ENCODE assay signal across 15 cellular contexts in genomic region chr3:46966811-46967210, GRCh38. TPM values are rescaled to one million over a fixed set of nuclear protein-coding genes. Genes with fewer than 3 reads are reported as not detected.
DNase-seq lines count a peak whose midpoint lies in the region; ATAC-seq and TF ChIP-seq lines count a peak whose summit lies in the region.
"Had no signal": no experiment of that assay in that cellular context is flagged by ENCODE, and none has a peak within 500 bp of the region (broad histone marks: within the 10 kb centered on the region; RNA-seq: fewer than 3 reads in every experiment).

No MANE protein-coding gene starts in this region.

- DNase-seq in Right ventricle myocardium inferior (ENCODE audit: missing footprints) = peak; percentile 7
- DNase-seq in Right ventricle myocardium superior = no peak
- peak; percentile 85 for DNase-seq in mesendoderm
- DNase-seq in NCI-H748 treated with DMSO at 0.1 percent for 48 hours (lab: John Stamatoyannopoulos, UW) = no peak
- no peak for DNase-seq in neural progenitor cell (ENCODE audit: low spot score)
- no peak for DNase-seq in T1000 (lab: John Stamatoyannopoulos, UW)
- DNase-seq: cortex of kidney; IMR-90; stimulated activated CD4-positive, alpha-beta T cell treated with anti-CD3 and anti-CD28 coated beads, Interleukin-12 subunit alpha, Interleukin-12 subunit beta, amount 100 ng/mL, for 4 hours; stimulated activated naive CD4-positive, alpha-beta T cell had no signal

- H2BK15ac ChIP-seq in mesendoderm (replicated peaks; ENCODE audit: low read depth) = no peak overlapping the region

- no peak for TF ChIP-seq CTCF in neural progenitor cell (IDR thresholded peaks at IDR 0.05)

- H2BK5ac ChIP-seq in mesendoderm (ENCODE audit: low read length) = no peak overlapping the region

- H3K36me3 ChIP-seq in mesendoderm (ENCODE audit: control insufficient read depth, insufficient read depth, low read length) (peaks cover 7% of the 10 kb centered on the region), neural progenitor cell (no peaks in the 10 kb centered on the region)

- H3K56ac ChIP-seq in mesendoderm (ENCODE audit: low read length) = peak overlapping the region; percentile 49

- no peak overlapping the region for H3K9ac ChIP-seq in mesendoderm (ENCODE audit: low read length)
- no peak overlapping the region for H3K9ac ChIP-seq in neural progenitor cell
- H3K9ac ChIP-seq: BLaER1 treated with 17β-estradiol and CSF1 and Interleukin-3, amounts not matched to agents 10 nM and 100 nM had no signal

- ATAC-seq in Right ventricle myocardium inferior = no peak
- ATAC-seq in Right ventricle myocardium superior (ENCODE audit: poor library complexity) = no peak
- peak; percentile 33 for ATAC-seq in activated T-helper 17 cell treated with anti-CD3 and anti-CD28 coated beads, Interleukin-2, amount 50 U/mL, for 72 hours (replicated peaks)
- ATAC-seq in HG02678 (IDR thresholded peaks at IDR 0.05; ENCODE audit: unreplicated experiment) = no peak
- ATAC-seq: heart left ventricle had no signal

- H3K9me3 Mint-ChIP-seq in activated T-helper 17 cell treated with anti-CD3 and anti-CD28 coated beads, Interleukin-2, amount 50 U/mL, for 72 hours = no peaks in the 10 kb centered on the region
- peaks cover 10% of the 10 kb centered on the region for H3K9me3 Mint-ChIP-seq in neural progenitor cell

- H3K27ac Mint-ChIP-seq in activated T-helper 17 cell treated with anti-CD3 and anti-CD28 coated beads, Interleukin-2, amount 50 U/mL, for 72 hours = peak overlapping the region; percentile 80
- H3K27ac Mint-ChIP-seq in neural progenitor cell = no peak overlapping the region

- peaks cover 7% of the 10 kb centered on the region for H3K9me3 ChIP-seq in neural progenitor cell (ENCODE audit: low read depth)
- H3K9me3 ChIP-seq: heart left ventricle, SJSA1 had no signal

- H3K23ac ChIP-seq in mesendoderm (ENCODE audit: low read length) = no peak overlapping the region

- H2AK5ac ChIP-seq in mesendoderm (ENCODE audit: low read length) = no peak overlapping the region

- intact Hi-C loops in Right ventricle myocardium inferior (cut with DNase I) = no loop called here
- intact Hi-C loops in Right ventricle myocardium superior (cut with DNase I) = no loop called here

- no peaks in the 10 kb centered on the region for H3K27me3 ChIP-seq in mesendoderm (ENCODE audit: insufficient read depth, low read length, poor library complexity)
- no peaks in the 10 kb centered on the region for H3K27me3 ChIP-seq in neural progenitor cell
- H3K27me3 ChIP-seq: BLaER1 treated with 17β-estradiol and CSF1 and Interleukin-3, amounts not matched to agents 10 nM and 100 nM; heart left ventricle; SJSA1 had no signal

- H3K79me1 ChIP-seq in mesendoderm (ENCODE audit: low read length) = peaks cover 39% of the 10 kb centered on the region

- H3K4me3 Mint-ChIP-seq in activated T-helper 17 cell treated with anti-CD3 and anti-CD28 coated beads, Interleukin-2, amount 50 U/mL, for 72 hours = peak overlapping the region; percentile 36
- no peak overlapping the region for H3K4me3 Mint-ChIP-seq in neural progenitor cell

- peaks cover 73% of the 10 kb centered on the region for H3K36me3 Mint-ChIP-seq in activated T-helper 17 cell treated with anti-CD3 and anti-CD28 coated beads, Interleukin-2, amount 50 U/mL, for 72 hours (ENCODE audit: low read depth)
- peaks cover 31% of the 10 kb centered on the region for H3K36me3 Mint-ChIP-seq in neural progenitor cell

- H3K4me2 ChIP-seq in mesendoderm (ENCODE audit: low read length) (no peak overlapping the region), neural progenitor cell (no peak overlapping the region)

- H3K4me1 ChIP-seq in mesendoderm (ENCODE audit: control insufficient read depth, low read depth, low read length) = peaks cover 5% of the 10 kb centered on the region
- no peaks in the 10 kb centered on the region for H3K4me1 ChIP-seq in neural progenitor cell
- H3K4me1 ChIP-seq: SJSA1 had no signal

- H4K20me1 ChIP-seq in neural progenitor cell (ENCODE audit: low read depth) = peaks cover 56% of the 10 kb centered on the region

- peaks cover 55% of the 10 kb centered on the region for H3K4me1 Mint-ChIP-seq in activated T-helper 17 cell treated with anti-CD3 and anti-CD28 coated beads, Interleukin-2, amount 50 U/mL, for 72 hours
- H3K4me1 Mint-ChIP-seq in neural progenitor cell = peaks cover under 1% of the 10 kb centered on the region

- H3K79me2 ChIP-seq in mesendoderm (ENCODE audit: control insufficient read depth, insufficient read depth, low read length) (peaks cover 77% of the 10 kb centered on the region), neural progenitor cell (ENCODE audit: low read depth) (peaks cover 86% of the 10 kb centered on the region)

- H3K18ac ChIP-seq in mesendoderm (ENCODE audit: low read length) = no peak overlapping the region

- H2BK120ac ChIP-seq in mesendoderm (ENCODE audit: low read depth, low read length) = no peak overlapping the region

- no peaks in the 10 kb centered on the region for H3K27me3 Mint-ChIP-seq in activated T-helper 17 cell treated with anti-CD3 and anti-CD28 coated beads, Interleukin-2, amount 50 U/mL, for 72 hours
- peaks cover 5% of the 10 kb centered on the region for H3K27me3 Mint-ChIP-seq in neural progenitor cell (ENCODE audit: insufficient read depth, low read depth)

- H3K4ac ChIP-seq in mesendoderm (ENCODE audit: low read depth, low read length) = no peak overlapping the region

- no peak overlapping the region for H2AFZ ChIP-seq in neural progenitor cell (replicated peaks)

- no peak overlapping the region for H3K27ac ChIP-seq in mesendoderm (ENCODE audit: low read depth, low read length)
- H3K27ac ChIP-seq in neural progenitor cell = no peak overlapping the region
- H3K27ac ChIP-seq: heart left ventricle, SJSA1 had no signal

- WGBS in mesendoderm (ENCODE audit: extremely low coverage, insufficient coverage, low lambda C conversion rate) = no CpG with 5 or more reads among the region's 5 CpGs

- no peak overlapping the region for H3K4me3 ChIP-seq in mesendoderm (ENCODE audit: low read length)
- H3K4me3 ChIP-seq in neural progenitor cell = no peak overlapping the region
- H3K4me3 ChIP-seq: BLaER1 treated with 17β-estradiol and CSF1 and Interleukin-3, amounts not matched to agents 10 nM and 100 nM; heart left ventricle; SJSA1 had no signal

- H4K8ac ChIP-seq in mesendoderm (ENCODE audit: low read depth, low read length) = no peak overlapping the region

- no peaks in the 10 kb centered on the region for H3F3A ChIP-seq in neural progenitor cell (ENCODE audit: low read depth)

- no peak overlapping the region for H4K5ac ChIP-seq in mesendoderm (ENCODE audit: low read length)

RNA-seq across cellular contexts. Expression of gene CCDC12, which starts 9.7 kb away (rescaled TPM):
- total RNA-seq in Right ventricle myocardium inferior = 26.3 TPM
- total RNA-seq in Right ventricle myocardium superior = 29.2 TPM
- total RNA-seq in activated T-helper 17 cell treated with anti-CD3 and anti-CD28 coated beads, Interleukin-2, amount 50 U/mL, for 72 hours = 10 to 100 TPM; 46.9 to 59.8 TPM
- polyA plus RNA-seq in mesendoderm (2013, experiment 1 of 2) = 49.1 TPM
- polyA plus RNA-seq in mesendoderm (2013, experiment 2 of 2) = 48.9 TPM
- 17.9 and 44.0 TPM in 2 replicates for total RNA-seq in neural progenitor cell (ENCODE audit: low replicate concordance)

RNA-seq across cellular contexts. Expression of gene NBEAL2, which starts 12.7 kb away (rescaled TPM):
- total RNA-seq in Right ventricle myocardium inferior = 14.5 TPM
- total RNA-seq in Right ventricle myocardium superior = 11.7 TPM
- total RNA-seq in activated T-helper 17 cell treated with anti-CD3 and anti-CD28 coated beads, Interleukin-2, amount 50 U/mL, for 72 hours = 100 to 1,000 TPM; 140 to 169 TPM
- 11.0 TPM for polyA plus RNA-seq in mesendoderm (2013, experiment 1 of 2)
- polyA plus RNA-seq in mesendoderm (2013, experiment 2 of 2) = 11.0 TPM
- 6.3 and 19.1 TPM in 2 replicates for total RNA-seq in neural progenitor cell (ENCODE audit: low replicate concordance)

Comparison
In these comparisons a context has a peak if more than half of its experiments do, and no peak if none do; other contexts are left out.
1. DNase-seq: peak in Right ventricle myocardium inferior (single experiment) and mesendoderm (single experiment); none in Right ventricle myocardium superior (single experiment), NCI-H748 treated with DMSO at 0.1 percent for 48 hours (single experiment), neural progenitor cell (single experiment) and T1000 (single experiment).